In genomic region chr2:96953611-96954489, GRCh38 we compare ENCODE assay signal across 10 cellular contexts. TPM values are rescaled to one million over a fixed set of nuclear protein-coding genes. Genes with fewer than 3 reads are reported as not detected.
A peak's percentile ranks its signal among the peaks of the same experiment; 100 is the strongest.
DNase-seq lines count a peak whose midpoint lies in the region; ATAC-seq and TF ChIP-seq lines count a peak whose summit lies in the region.
"Had no signal": no experiment of that assay in that cellular context is flagged by ENCODE, and none has a peak within 500 bp of the region (broad histone marks: within the 10 kb centered on the region; RNA-seq: fewer than 3 reads in every experiment).

No MANE protein-coding gene starts in this region.

- no peak for TF ChIP-seq POLR2A in NB4 (IDR thresholded peaks at IDR 0.05; ENCODE audit: extremely low read depth, insufficient read length)
- TF ChIP-seq POLR2A in gastroesophageal sphincter (IDR thresholded peaks at IDR 0.05) = no peak
- TF ChIP-seq POLR2A in tibial nerve (IDR thresholded peaks at IDR 0.05) = no peak

- H3K27ac ChIP-seq in gastroesophageal sphincter (peak overlapping the region; percentile 54 to 85 (median 78)), tibial nerve (peak overlapping the region; percentile 37 to 89 (median 64))

- peaks cover 8 to 64% (median 44%) of the 10 kb centered on the region in 3 donors for H3K4me1 ChIP-seq in gastroesophageal sphincter
- H3K4me1 ChIP-seq in tibial nerve = peaks cover 0 to 76% (median 41%) of the 10 kb centered on the region in 4 donors

- WGBS in gastroesophageal sphincter (ENCODE audit: low coverage in 1 of 2), 2 donors = 49 to 50% methylated on average over 2 to 9 of the region's 17 CpGs
- WGBS in tibial nerve, 2 donors = 39 to 46% methylated on average over 15 to 17 of the region's 17 CpGs

- no peaks in the 10 kb centered on the region for H3K36me3 ChIP-seq in gastroesophageal sphincter
- no peaks in the 10 kb centered on the region for H3K36me3 ChIP-seq in tibial nerve

- no peaks in the 10 kb centered on the region for H3K9me3 ChIP-seq in gastroesophageal sphincter
- no peaks in the 10 kb centered on the region for H3K9me3 ChIP-seq in tibial nerve
- H3K9me3 ChIP-seq: SK-N-SH had no signal

- DNase-seq in activated naive CD4-positive, alpha-beta T cell treated with Interleukin-2 at 50 U/mL for 16 hours = peak; percentile 21
- DNase-seq in activated naive CD4-positive, alpha-beta T cell treated with anti-CD3 and anti-CD28 coated beads, Interleukin-2, amount 50 U/mL, for 16 hours = no peak
- peak; percentile 22 for DNase-seq in NB4 (ENCODE audit: low read depth)
- no peak for DNase-seq in tibial nerve (ENCODE audit: low spot score in 2 of 2)
- no peak for DNase-seq in SW480 (ENCODE audit: low spot score)
- DNase-seq in NCI-H1105 (lab: John Stamatoyannopoulos, UW) = no peak
- DNase-seq in hepatic stellate cell (ENCODE audit: low spot score) = no peak
- DNase-seq: SK-N-SH had no signal

- H3K4me3 ChIP-seq in NB4 (ENCODE audit: low read depth, low read length) (no peak overlapping the region), gastroesophageal sphincter (no peak overlapping the region), tibial nerve (no peak overlapping the region)

- TF ChIP-seq CTCF in NB4 (IDR thresholded peaks at IDR 0.05; ENCODE audit: low read depth, low read length) = no peak
- no peak for TF ChIP-seq CTCF in gastroesophageal sphincter (IDR thresholded peaks at IDR 0.05)
- no peak for TF ChIP-seq CTCF in tibial nerve (IDR thresholded peaks at IDR 0.05)

- H3K27me3 ChIP-seq in gastroesophageal sphincter (no peaks in the 10 kb centered on the region), tibial nerve (no peaks in the 10 kb centered on the region)

- no peak for ATAC-seq in gastroesophageal sphincter

- TF ChIP-seq EP300 in gastroesophageal sphincter (IDR thresholded peaks at IDR 0.05) (no peak), tibial nerve (IDR thresholded peaks at IDR 0.05) (no peak)

RNA-seq across cellular contexts. Expression of gene FAM178B, which starts 32.5 kb away (rescaled TPM):
- 1 to 10 TPM in 1 of 4 donors, not detected in 3; 2.5 TPM for total RNA-seq in gastroesophageal sphincter
- 10 to 100 TPM in 1 of 4 donors, 1 to 10 TPM in 3; 1.9 to 14.1 (median 3.5) TPM for total RNA-seq in tibial nerve
- total RNA-seq: CD4-positive, CD25-positive, alpha-beta regulatory T cell had no signal

Comparison
In these comparisons a context has a peak if more than half of its experiments do, and no peak if none do; other contexts are left out.
1. DNase-seq: peak in activated naive CD4-positive, alpha-beta T cell treated with Interleukin-2 at 50 U/mL for 16 hours (single experiment) and NB4 (single experiment); none in activated naive CD4-positive, alpha-beta T cell treated with anti-CD3 and anti-CD28 coated beads, Interleukin-2, amount 50 U/mL, for 16 hours (single experiment), tibial nerve (0 of 2), SW480 (single experiment), NCI-H1105 (single experiment) and hepatic stellate cell (single experiment).